12 cellular contexts compared by ENCODE assay signal in the genomic region with DNA sequence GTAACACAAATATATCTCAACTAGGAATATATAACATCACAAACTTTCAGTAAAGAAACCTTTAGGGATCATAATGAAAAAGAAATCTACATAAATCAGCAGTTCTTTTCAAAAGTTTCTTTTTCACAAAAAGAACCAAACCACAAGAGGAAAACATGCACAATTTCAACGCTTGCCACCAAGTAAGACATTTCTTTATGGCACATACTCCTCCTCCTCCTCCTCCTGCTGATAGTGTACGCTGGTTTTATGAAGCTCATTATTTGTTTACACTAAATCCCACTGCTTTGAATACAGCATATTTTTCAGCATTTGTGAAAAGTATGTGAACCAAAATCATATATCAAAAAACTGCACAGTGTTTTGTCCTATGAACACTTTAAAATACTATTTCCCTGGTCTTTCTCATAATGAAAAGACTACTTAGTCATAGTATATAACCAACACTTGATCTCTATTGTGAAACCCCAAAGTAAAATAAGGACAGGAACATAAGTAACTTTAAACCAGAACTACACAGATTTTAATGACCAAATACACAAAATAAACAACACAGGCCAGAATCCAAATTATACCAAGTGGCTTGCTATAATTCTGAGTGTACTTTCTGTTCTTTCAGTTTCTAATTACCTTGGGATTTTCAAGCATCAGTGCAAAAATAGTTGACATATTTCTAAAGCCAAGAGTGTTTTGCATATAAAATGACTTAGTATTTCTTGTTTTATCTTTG.
DNase-seq lines count a peak whose midpoint lies in the region; ATAC-seq and TF ChIP-seq lines count a peak whose summit lies in the region.
"Had no signal": no experiment of that assay in that cellular context is flagged by ENCODE, and none has a peak within 500 bp of the region (broad histone marks: within the 10 kb centered on the region; RNA-seq: fewer than 3 reads in every experiment).

No MANE protein-coding gene starts in this region.

- peaks cover 50% of the 10 kb centered on the region for H3K79me2 ChIP-seq in neural progenitor cell (ENCODE audit: low read depth)

- no peaks in the 10 kb centered on the region for H3K36me3 ChIP-seq in upper lobe of right lung
- H3K36me3 ChIP-seq in neural progenitor cell = no peaks in the 10 kb centered on the region

- H3K36me3 Mint-ChIP-seq in activated T-cell treated with anti-CD3 and anti-CD28 coated beads, Interleukin-2, amount 50 U/mL, for 4 hours (ENCODE audit: insufficient read depth) = peaks cover 2% of the 10 kb centered on the region
- H3K36me3 Mint-ChIP-seq in T-helper 1 cell treated with Interleukin-12 subunit alpha and Interleukin-12 subunit beta and Interleukin-4 antibody, amounts not matched to agents 30 μg/mL and 1 μg/mL, for 36 hours (ENCODE audit: low read depth) = peaks cover 7% of the 10 kb centered on the region
- peaks cover 2% of the 10 kb centered on the region for H3K36me3 Mint-ChIP-seq in neural progenitor cell

- H3K9me3 ChIP-seq in upper lobe of right lung (no peaks in the 10 kb centered on the region), neural progenitor cell (ENCODE audit: low read depth) (no peaks in the 10 kb centered on the region)

- DNase-seq in activated T-cell treated with anti-CD3 and anti-CD28 coated beads, Interleukin-2, amount 50 U/mL, for 4 hours = no peak
- no peak for DNase-seq in activated T-cell treated with anti-CD3 and anti-CD28 coated beads, Interleukin-2, amount 50 U/mL, for 1 hour
- DNase-seq in fibroblast of villous mesenchyme (ENCODE audit: low read depth) (peak; percentile 87), upper lobe of right lung (no peak), neural progenitor cell (ENCODE audit: low spot score) (no peak)
- DNase-seq: NCI-H2029 treated with DMSO at 0.1 percent for 48 hours; SHP77; stimulated activated CD8-positive, alpha-beta memory T cell treated with anti-CD3 and anti-CD28 coated beads, Interleukin-4, amount 100 ng/mL, for 48 hours had no signal

- H3F3A ChIP-seq in neural progenitor cell (ENCODE audit: low read depth) = peaks cover 5% of the 10 kb centered on the region

- H3K4me2 ChIP-seq in neural progenitor cell = no peak overlapping the region

- peaks cover 20% of the 10 kb centered on the region for H4K20me1 ChIP-seq in neural progenitor cell (ENCODE audit: low read depth)

- H3K27me3 Mint-ChIP-seq in activated T-cell treated with anti-CD3 and anti-CD28 coated beads, Interleukin-2, amount 50 U/mL, for 4 hours (ENCODE audit: low read depth) = no peaks in the 10 kb centered on the region
- no peaks in the 10 kb centered on the region for H3K27me3 Mint-ChIP-seq in T-helper 1 cell treated with Interleukin-12 subunit alpha and Interleukin-12 subunit beta and Interleukin-4 antibody, amounts not matched to agents 30 μg/mL and 1 μg/mL, for 36 hours (ENCODE audit: low read depth)
- H3K27me3 Mint-ChIP-seq in neural progenitor cell (ENCODE audit: insufficient read depth, low read depth) = no peaks in the 10 kb centered on the region

- H3K4me3 ChIP-seq in fibroblast of villous mesenchyme (ENCODE audit: low read depth, low read length) = no peak overlapping the region
- no peak overlapping the region for H3K4me3 ChIP-seq in upper lobe of right lung
- H3K4me3 ChIP-seq in neural progenitor cell = no peak overlapping the region
- H3K4me3 ChIP-seq: skin epidermis had no signal

- H3K4me1 ChIP-seq in upper lobe of right lung (peaks cover 6% of the 10 kb centered on the region), neural progenitor cell (peaks cover 21% of the 10 kb centered on the region)

- peak; percentile 51 to 62 for ATAC-seq in activated T-cell treated with anti-CD3 and anti-CD28 coated beads, Interleukin-2, amount 50 U/mL, for 4 hours
- ATAC-seq in upper lobe of right lung (peak; percentile 15), GM19452 (IDR thresholded peaks at IDR 0.05; ENCODE audit: unreplicated experiment) (no peak), GM18873 (IDR thresholded peaks at IDR 0.05; ENCODE audit: low FRiP score, unreplicated experiment) (no peak)

- no peak for TF ChIP-seq CTCF in fibroblast of villous mesenchyme (IDR thresholded peaks at IDR 0.05; ENCODE audit: insufficient read depth, low read depth, low read length)
- no peak for TF ChIP-seq CTCF in upper lobe of right lung (IDR thresholded peaks at IDR 0.05)
- TF ChIP-seq CTCF in neural progenitor cell (IDR thresholded peaks at IDR 0.05) = no peak

- no peak overlapping the region for H3K4me3 Mint-ChIP-seq in activated T-cell treated with anti-CD3 and anti-CD28 coated beads, Interleukin-2, amount 50 U/mL, for 4 hours
- H3K4me3 Mint-ChIP-seq in T-helper 1 cell treated with Interleukin-12 subunit alpha and Interleukin-12 subunit beta and Interleukin-4 antibody, amounts not matched to agents 30 μg/mL and 1 μg/mL, for 36 hours = peak overlapping the region; percentile 71
- no peak overlapping the region for H3K4me3 Mint-ChIP-seq in neural progenitor cell

- H3K27ac ChIP-seq in upper lobe of right lung = no peak overlapping the region
- H3K27ac ChIP-seq in neural progenitor cell = no peak overlapping the region

- H3K27me3 ChIP-seq in upper lobe of right lung (no peaks in the 10 kb centered on the region), neural progenitor cell (no peaks in the 10 kb centered on the region)

- H3K27ac Mint-ChIP-seq in T-helper 1 cell treated with Interleukin-12 subunit alpha and Interleukin-12 subunit beta and Interleukin-4 antibody, amounts not matched to agents 30 μg/mL and 1 μg/mL, for 36 hours = peak overlapping the region; percentile 84
- no peak overlapping the region for H3K27ac Mint-ChIP-seq in neural progenitor cell

- H3K9ac ChIP-seq in neural progenitor cell = no peak overlapping the region

- intact Hi-C loops in upper lobe of right lung (cut with DNase I) = no loop called here

- peaks cover 13% of the 10 kb centered on the region for H3K4me1 Mint-ChIP-seq in activated T-cell treated with anti-CD3 and anti-CD28 coated beads, Interleukin-2, amount 50 U/mL, for 4 hours (ENCODE audit: low read depth)
- peaks cover 43% of the 10 kb centered on the region for H3K4me1 Mint-ChIP-seq in T-helper 1 cell treated with Interleukin-12 subunit alpha and Interleukin-12 subunit beta and Interleukin-4 antibody, amounts not matched to agents 30 μg/mL and 1 μg/mL, for 36 hours (ENCODE audit: low read depth)
- H3K4me1 Mint-ChIP-seq in neural progenitor cell = peaks cover 17% of the 10 kb centered on the region

- H3K9me3 Mint-ChIP-seq in activated T-cell treated with anti-CD3 and anti-CD28 coated beads, Interleukin-2, amount 50 U/mL, for 4 hours = no peaks in the 10 kb centered on the region
- H3K9me3 Mint-ChIP-seq in T-helper 1 cell treated with Interleukin-12 subunit alpha and Interleukin-12 subunit beta and Interleukin-4 antibody, amounts not matched to agents 30 μg/mL and 1 μg/mL, for 36 hours = no peaks in the 10 kb centered on the region
- no peaks in the 10 kb centered on the region for H3K9me3 Mint-ChIP-seq in neural progenitor cell

- no peak overlapping the region for H2AFZ ChIP-seq in neural progenitor cell (replicated peaks)

Comparison
In these comparisons a context has a peak if more than half of its experiments do, and no peak if none do; other contexts are left out.
1. ATAC-seq: peak in activated T-cell treated with anti-CD3 and anti-CD28 coated beads, Interleukin-2, amount 50 U/mL, for 4 hours (2 of 2) and upper lobe of right lung (single experiment); none in GM19452 (single experiment) and GM18873 (single experiment).